ENCODE assay signal across 8 cellular contexts in genomic region chr1:13699936-13700520, GRCh38. TPM values are rescaled to one million over a fixed set of nuclear protein-coding genes. Genes with fewer than 3 reads are reported as not detected.
DNase-seq lines count a peak whose midpoint lies in the region; ATAC-seq and TF ChIP-seq lines count a peak whose summit lies in the region.

TSS of gene PRDM2 (plus strand) at chr1:13700188. CDS start at chr1:13715606, 15,418 bp downstream.

- POLR2A ChIA-PET in T-cell (lab: Charles Lee) = interaction anchor here (0.6 to 1.3 kb wide), 4 partner anchors 13 to 30 kb away, joined by 3 to 6 read pairs (median 6); no protein-coding TSS in a partner anchor

- peak within 1 kb of the TSS; percentile 92 to 98 (median 94) for H3K4me3 Mint-ChIP-seq in T-cell

- no peaks in the 10 kb centered on the region for H3K36me3 ChIP-seq in adrenal gland (replicated peaks in 1 of 2)
- no peaks in the 10 kb centered on the region for H3K36me3 ChIP-seq in right atrium auricular region

- H3K27me3 ChIP-seq in adrenal gland (peaks cover 3% of the 10 kb centered on the region), right atrium auricular region (no peaks in the 10 kb centered on the region)

- peak within 1 kb of the TSS; percentile 97 for H3K27ac Mint-ChIP-seq in T-cell

- ATAC-seq in GM18868 (IDR thresholded peaks at IDR 0.05; ENCODE audit: unreplicated experiment) = peak; percentile 28
- ATAC-seq in HG03280 (IDR thresholded peaks at IDR 0.05; ENCODE audit: unreplicated experiment) = peak; percentile 36
- peak; percentile 64 to 79 (median 76) for ATAC-seq in T-cell (replicated peaks in 1 of 4)

- peaks cover 50 to 53% (median 52%) of the 10 kb centered on the region in 3 donors for H3K4me1 Mint-ChIP-seq in T-cell

- peaks cover 0 to 4% (median 0%) of the 10 kb centered on the region in 3 donors for H3K9me3 Mint-ChIP-seq in T-cell

- in situ Hi-C loops in ACHN (cut with HindIII; ENCODE audit: low pct_ligation_motif_present, low pct_unique_long_range_greater_than_20kb, low sequenced_read_pairs) = no loop called here

- H3K27me3 Mint-ChIP-seq in T-cell = no peaks in the 10 kb centered on the region

- H3K9me3 ChIP-seq in adrenal gland (replicated peaks in 1 of 3) (no peaks in the 10 kb centered on the region), right atrium auricular region (no peaks in the 10 kb centered on the region)

- H3K27ac ChIP-seq in adrenal gland (peak within 1 kb of the TSS in 4 of 5 donors; percentile 83 to 98 (median 90)), right atrium auricular region (peak within 1 kb of the TSS; percentile 89 to 97)

- no peak for TF ChIP-seq CTCF in adrenal gland (IDR thresholded peaks at IDR 0.05)
- TF ChIP-seq CTCF in right atrium auricular region (IDR thresholded peaks at IDR 0.05) = no peak

- 0 to 5% (median 1%) methylated on average over 37 to 87 of the region's 87 CpGs; no CpG with 5 or more reads in 1 of the 4 donors for WGBS in adrenal gland, 4 donors

- peak; percentile 9 to 55 for TF ChIP-seq POLR2A in adrenal gland (IDR thresholded peaks at IDR 0.05)

- H3K36me3 Mint-ChIP-seq in T-cell = no peaks in the 10 kb centered on the region

- peaks cover 0 to 9% of the 10 kb centered on the region in 2 donors for H3K4me1 ChIP-seq in adrenal gland (replicated peaks in 1 of 2)
- peaks cover 0 to 10% of the 10 kb centered on the region in 2 donors for H3K4me1 ChIP-seq in right atrium auricular region

- CTCF ChIA-PET in T-cell (lab: Charles Lee) = interaction anchor here in 1 of 2 donors (1.1 kb wide), 1 partner anchor 49 kb away, joined by 5 read pairs; no protein-coding TSS in a partner anchor

- intact Hi-C loops in adrenal gland (cut with DNase I) = no loop called here

- peak within 1 kb of the TSS; percentile 22 to 96 (median 64) for H3K4me3 ChIP-seq in adrenal gland
- peak within 1 kb of the TSS; percentile 78 to 82 for H3K4me3 ChIP-seq in right atrium auricular region

- DNase-seq in ACHN (peak; percentile 7), T-cell (peak; percentile 18 to 76 (median 54)), adrenal gland (peak; percentile 21 to 60 (median 46)), right atrium auricular region (ENCODE audit: low spot score) (no peak), retina (peak; percentile 84), NCI-H1048 (lab: John Stamatoyannopoulos, UW) (no peak)

RNA-seq across cellular contexts. Expression of gene PRDM2, which starts in this region (rescaled TPM):
- 100 to 1,000 TPM in 2 of 5 donors, 10 to 100 TPM in 3; 93.3 to 162 (median 99.4) TPM for total RNA-seq in T-cell
- 10 to 100 TPM; 17.9 to 45.3 (median 31.4) TPM for total RNA-seq in adrenal gland
- polyA plus RNA-seq in adrenal gland = 10 to 100 TPM; 12.5 to 29.8 (median 28.2) TPM
- total RNA-seq in right atrium auricular region = 10 to 100 TPM; 20.5 to 22.8 TPM

Comparison
In these comparisons a context has a peak if more than half of its experiments do, and no peak if none do; other contexts are left out.
1. DNase-seq: peak in ACHN (single experiment), T-cell (34 of 34), adrenal gland (7 of 7) and retina (single experiment); none in right atrium auricular region (single experiment) and NCI-H1048 (single experiment).
2. Peak in every context shown above with its lines, with median percentiles within 50 percentile points of each other: ATAC-seq.